In genomic region chr16:30698139-30698815, GRCh38 we compare ENCODE assay signal across 8 cellular contexts. TPM values are rescaled to one million over a fixed set of nuclear protein-coding genes. Genes with fewer than 3 reads are reported as not detected.
DNase-seq lines count a peak whose midpoint lies in the region; ATAC-seq and TF ChIP-seq lines count a peak whose summit lies in the region.

No MANE protein-coding gene starts in this region.

- H3K9ac ChIP-seq in adipocyte (ENCODE audit: low read length) = peak overlapping the region; percentile 100

- no peak for TF ChIP-seq CTCF in GM13976 (IDR thresholded peaks at IDR 0.05; ENCODE audit: borderline replicate concordance, control extremely low read depth, extremely low read depth, insufficient read depth, missing control alignments)
- TF ChIP-seq CTCF in heart left ventricle (IDR thresholded peaks at IDR 0.05) = peak in 1 of 12 donors; percentile 8
- no peak for TF ChIP-seq CTCF in transverse colon (IDR thresholded peaks at IDR 0.05)

- H3K4me1 ChIP-seq in adipocyte (ENCODE audit: control insufficient read depth, insufficient read depth, low read length) = peaks cover 28% of the 10 kb centered on the region
- peaks cover 6 to 41% (median 28%) of the 10 kb centered on the region in 12 donors for H3K4me1 ChIP-seq in heart left ventricle
- H3K4me1 ChIP-seq in transverse colon = peaks cover 9 to 24% (median 14%) of the 10 kb centered on the region in 4 donors

- WGBS in heart left ventricle, 4 donors = 0 to 2% (median 1%) methylated on average over 7 to 76 of the region's 76 CpGs
- WGBS in transverse colon (ENCODE audit: low coverage in 1 of 2), 2 donors = 0% methylated on average over 1 to 50 of the region's 76 CpGs

- ATAC-seq in HG02840 (IDR thresholded peaks at IDR 0.05; ENCODE audit: low FRiP score, unreplicated experiment) = peak; percentile 81
- peak; percentile 82 to 90 (median 88) for ATAC-seq in heart left ventricle

- peak overlapping the region; percentile 99 for H3K4me3 ChIP-seq in adipocyte (ENCODE audit: low read length)
- H3K4me3 ChIP-seq in heart left ventricle = peak overlapping the region; percentile 79 to 100 (median 95)
- H3K4me3 ChIP-seq in transverse colon = peak overlapping the region; percentile 79 to 96 (median 86)

- peaks cover 26% of the 10 kb centered on the region for H3K36me3 ChIP-seq in adipocyte (ENCODE audit: control insufficient read depth, insufficient read depth, low read length, severe bottlenecking)
- peaks cover 0 to 36% (median 32%) of the 10 kb centered on the region in 9 donors for H3K36me3 ChIP-seq in heart left ventricle
- peaks cover 0 to 26% (median 9%) of the 10 kb centered on the region in 4 donors for H3K36me3 ChIP-seq in transverse colon

- intact Hi-C loops in heart left ventricle (cut with DNase I) (loop anchor here in 7 of 10 donors (1.0 to 5.0 kb wide), 8 partner anchors 36 to 225 kb away; partner anchors contain the start of genes FBRS (in 5 of the 7), CFAP119 (in 1 of the 7), FBXL19 (in 1 of the 7) and PHKG2 (in 1 of the 7)), transverse colon (cut with DNase I; ENCODE audit: low total_unique reads) (no loop called here)

- no peaks in the 10 kb centered on the region for H3K27me3 ChIP-seq in adipocyte (replicated peaks; ENCODE audit: control insufficient read depth, insufficient read depth, low read length)
- H3K27me3 ChIP-seq in heart left ventricle = no peaks in the 10 kb centered on the region
- no peaks in the 10 kb centered on the region for H3K27me3 ChIP-seq in transverse colon

- H3K27ac ChIP-seq in heart left ventricle (peak overlapping the region; percentile 95 to 100 (median 99)), transverse colon (peak overlapping the region; percentile 98 to 100 (median 99))

- in situ Hi-C loops in GM13976 (cut with MboI; ENCODE audit: low sequenced_read_pairs, unreplicated experiment) = no loop called here
- in situ Hi-C loops in transverse colon (cut with MboI; ENCODE audit: low pct_ligation_motif_present in 1 of 4, low pct_unique_long_range_greater_than_20kb in 1 of 4, low sequenced_read_pairs in 3 of 4) = loop anchor here in 1 of 4 donors (10.0 kb wide), 1 partner anchor 53 kb away; no protein-coding TSS in a partner anchor

- H3K9me3 ChIP-seq in adipocyte (ENCODE audit: control insufficient read depth, low read length) (no peaks in the 10 kb centered on the region), heart left ventricle (no peaks in the 10 kb centered on the region), transverse colon (no peaks in the 10 kb centered on the region)

- no peak for TF ChIP-seq EP300 in transverse colon (IDR thresholded peaks at IDR 0.05; ENCODE audit: low read depth)

- DNase-seq in GM13976 (ENCODE audit: low spot score) (peak; percentile 99), NCI-H1436 (lab: John Stamatoyannopoulos, UW) (peak; percentile 96), SW 1271 (lab: John Stamatoyannopoulos, UW) (peak; percentile 89 to 97), adipocyte (ENCODE audit: low read depth) (peak; percentile 99), heart left ventricle (peak; percentile 99 to 100 (median 99)), pons (ENCODE audit: low spot score) (peak; percentile 95), transverse colon (peak; percentile 99)

- TF ChIP-seq POLR2A in heart left ventricle (IDR thresholded peaks at IDR 0.05) (peak; percentile 23 to 85), transverse colon (IDR thresholded peaks at IDR 0.05) (peak; percentile 94)

RNA-seq across cellular contexts. Expression of gene SRCAP, which starts 0.7 kb away (rescaled TPM):
- 10 to 100 TPM; 30.2 to 51.2 (median 44.7) TPM for total RNA-seq in heart left ventricle
- 10 to 100 TPM; 22.9 to 23.8 TPM for polyA plus RNA-seq in heart left ventricle
- total RNA-seq in transverse colon = 100 to 1,000 TPM in 1 of 4 donors, 10 to 100 TPM in 3; 43.8 to 135 (median 71.3) TPM

RNA-seq across cellular contexts. Expression of gene FBRS, which starts 40.0 kb away (rescaled TPM):
- total RNA-seq in heart left ventricle = 10 to 100 TPM; 16.3 to 38.3 (median 31.9) TPM
- polyA plus RNA-seq in heart left ventricle = 10 to 100 TPM; 27.2 to 38.1 TPM
- total RNA-seq in transverse colon = 100 to 1,000 TPM in 1 of 4 donors, 10 to 100 TPM in 3; 54.6 to 114 (median 73.1) TPM

RNA-seq across cellular contexts. Expression of gene PRR14, which starts 47.5 kb away (rescaled TPM):
- total RNA-seq in heart left ventricle (10 to 100 TPM; 12.3 to 26.6 (median 20.2) TPM), transverse colon (100 to 1,000 TPM in 2 of 4 donors, 10 to 100 TPM in 2; 42.9 to 154 (median 85.5) TPM)
- polyA plus RNA-seq in heart left ventricle = 10 to 100 TPM; 22.9 to 25.0 TPM

RNA-seq across cellular contexts. Expression of gene PHKG2, which starts 49.9 kb away (rescaled TPM):
- total RNA-seq in heart left ventricle (10 to 100 TPM; 13.5 to 26.7 (median 17.9) TPM), transverse colon (100 to 1,000 TPM in 1 of 4 donors, 10 to 100 TPM in 3; 41.1 to 152 (median 66.4) TPM)
- 10 to 100 TPM; 19.5 to 37.7 TPM for polyA plus RNA-seq in heart left ventricle

Comparison
In these comparisons a context has a peak if more than half of its experiments do, and no peak if none do; other contexts are left out.
1. Peak in every context shown above with its lines: DNase-seq, ATAC-seq, H3K4me3 ChIP-seq and H3K27ac ChIP-seq.